ENCODE assay signal across 26 cellular contexts in genomic region chr19:48777139-48777538, GRCh38. TPM values are rescaled to one million over a fixed set of nuclear protein-coding genes. Genes with fewer than 3 reads are reported as not detected.
"Had no signal": no experiment of that assay in that cellular context is flagged by ENCODE, and none has a peak within 500 bp of the region (broad histone marks: within the 10 kb centered on the region; RNA-seq: fewer than 3 reads in every experiment).

No MANE protein-coding gene starts in this region.

- ATAC-seq: left cardiac atrium, lower lobe of right lung, natural killer cell had no signal

- FAIRE-seq: kidney, small intestine had no signal

- H3K4me2 ChIP-seq: hepatocyte had no signal

- DNase-seq: cortex of kidney; dorsolateral prefrontal cortex; effector CD8-positive, alpha-beta T cell; foreskin melanocyte; head of caudate nucleus; kidney; left cardiac atrium; left ventricle myocardium inferior; lower lobe of right lung; natural killer cell; stimulated activated CD4-positive, alpha-beta T cell treated with anti-CD3 and anti-CD28 coated beads, Interleukin-12 subunit alpha, Interleukin-12 subunit beta, amount 100 ng/mL, for 4 hours; stimulated activated naive CD4-positive, alpha-beta T cell treated with Interleukin-2 at 50 U/mL for 16 hours; thyroid gland; upper lobe of left lung; uterus had no signal

- H3K9me3 ChIP-seq: left ventricle myocardium inferior, lower lobe of right lung, right atrium auricular region, suprapubic skin, thyroid gland, upper lobe of left lung, uterus had no signal

- H2AFZ ChIP-seq: hepatocyte had no signal

- H3K36me3 ChIP-seq: left ventricle myocardium inferior, lower lobe of right lung, right atrium auricular region, suprapubic skin, thyroid gland, upper lobe of left lung, uterus had no signal

- H3K4me3 ChIP-seq: dorsolateral prefrontal cortex, hepatocyte, left ventricle myocardium inferior, lower lobe of right lung, right atrium auricular region, suprapubic skin, thyroid gland, upper lobe of left lung, uterus had no signal

- H3K27ac ChIP-seq: dorsolateral prefrontal cortex, hepatocyte, left ventricle myocardium inferior, lower lobe of right lung, right atrium auricular region, suprapubic skin, thyroid gland, upper lobe of left lung, uterus had no signal

- H3K27me3 ChIP-seq: dorsolateral prefrontal cortex, hepatocyte, right atrium auricular region, suprapubic skin, thyroid gland, upper lobe of left lung, uterus had no signal

- H3K79me2 ChIP-seq: hepatocyte had no signal

RNA-seq across cellular contexts. Expression of gene FGF21, which starts 21.8 kb away (rescaled TPM):
- total RNA-seq: dorsolateral prefrontal cortex, hepatocyte, kidney, left cardiac atrium, left ventricle myocardium inferior, lower lobe of right lung, mesothelial cell of epicardium, mucosa of gallbladder, myocyte, natural killer cell, neural crest cell, osteocyte, posterior vena cava, right atrium auricular region, suprapubic skin, thyroid gland, upper lobe of left lung, uterus had no signal
- polyA plus RNA-seq: esophagus, hepatocyte had no signal

RNA-seq across cellular contexts. Expression of gene IZUMO1, which starts 30.4 kb away (rescaled TPM):
- total RNA-seq: natural killer cell, osteocyte, right atrium auricular region had no signal

RNA-seq across cellular contexts. Expression of gene RASIP1, which starts 36.7 kb away (rescaled TPM):
- total RNA-seq: natural killer cell had no signal
